1 cellular context compared by ENCODE assay signal in genomic region chr19:41222240-41222639, GRCh38.
TF ChIP-seq lines count a peak whose summit lies in the region.

No MANE protein-coding gene starts in this region.

TF ChIP-seq in IMR-90, 13 proteins besides CTCF, POLR2A, EP300 and RAD21:
- TF ChIP-seq RFX5 (IDR thresholded peaks at IDR 0.05; ENCODE audit: low read depth, low read length): no peak
- TF ChIP-seq SMC3 (IDR thresholded peaks at IDR 0.05; ENCODE audit: low read depth, low read length): no peak
- TF ChIP-seq MXI1 (IDR thresholded peaks at IDR 0.05; ENCODE audit: borderline replicate concordance, low read depth, low read length): no peak
- no peak for TF ChIP-seq NFE2L2 (IDR thresholded peaks at IDR 0.05; ENCODE audit: low read depth, low read length)
- TF ChIP-seq, protein P1, sequence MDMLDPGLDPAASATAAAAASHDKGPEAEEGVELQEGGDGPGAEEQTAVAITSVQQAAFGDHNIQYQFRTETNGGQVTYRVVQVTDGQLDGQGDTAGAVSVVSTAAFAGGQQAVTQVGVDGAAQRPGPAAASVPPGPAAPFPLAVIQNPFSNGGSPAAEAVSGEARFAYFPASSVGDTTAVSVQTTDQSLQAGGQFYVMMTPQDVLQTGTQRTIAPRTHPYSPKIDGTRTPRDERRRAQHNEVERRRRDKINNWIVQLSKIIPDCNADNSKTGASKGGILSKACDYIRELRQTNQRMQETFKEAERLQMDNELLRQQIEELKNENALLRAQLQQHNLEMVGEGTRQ (IDR thresholded peaks at IDR 0.05; ENCODE audit: low read depth, low read length): no peak
- TF ChIP-seq RCOR1 (IDR thresholded peaks at IDR 0.05; ENCODE audit: insufficient replicate concordance, low read length): no peak
TF ChIP-seq in IMR-90: peak in this region for 0.
